9 cellular contexts compared by ENCODE assay signal in the genomic region with DNA sequence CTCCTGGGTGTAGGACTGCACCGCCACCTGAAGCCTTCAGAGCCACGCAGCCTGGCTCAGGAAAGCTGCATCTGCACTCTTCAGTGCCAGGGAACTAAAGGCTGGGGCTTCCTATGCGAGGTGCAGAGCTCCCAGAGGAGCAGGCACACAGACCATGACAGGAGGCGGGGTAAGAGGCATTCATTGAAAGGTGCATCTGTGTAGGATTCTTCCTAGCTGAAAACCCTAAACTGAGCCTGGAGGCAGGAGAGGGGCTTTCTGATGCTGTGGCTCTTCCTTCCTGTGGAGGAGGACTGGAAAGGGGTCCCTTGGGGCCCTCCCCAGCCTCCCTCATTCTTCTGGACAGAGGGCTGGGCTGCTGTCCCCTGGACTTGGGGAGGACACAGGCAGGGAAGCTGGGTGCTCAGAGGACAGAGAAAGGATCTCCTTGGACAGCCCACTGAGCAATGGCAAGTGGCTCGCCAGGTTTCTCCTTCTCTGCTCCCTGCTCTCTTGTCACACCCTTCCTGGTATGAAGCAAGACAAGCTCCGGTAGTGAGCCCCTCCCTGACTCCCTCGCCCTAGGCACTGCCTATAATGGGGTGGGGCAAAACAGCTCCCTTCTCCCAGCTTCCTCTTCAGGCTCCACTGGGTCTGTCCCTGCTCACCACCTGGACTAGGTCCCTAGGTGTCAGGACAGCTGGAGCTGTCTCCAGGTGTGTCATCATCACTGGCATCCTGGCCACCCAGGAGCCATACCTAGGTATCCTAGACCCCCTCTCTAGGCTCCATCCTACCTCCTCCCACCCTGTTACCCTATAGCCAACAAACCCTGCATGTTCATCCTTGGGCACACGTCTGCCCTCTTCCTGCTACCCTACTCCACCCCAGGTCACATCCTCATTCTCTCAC. TPM values are rescaled to one million over a fixed set of nuclear protein-coding genes. Genes with fewer than 3 reads are reported as not detected.
DNase-seq lines count a peak whose midpoint lies in the region; ATAC-seq and TF ChIP-seq lines count a peak whose summit lies in the region.
"Had no signal": no experiment of that assay in that cellular context is flagged by ENCODE, and none has a peak within 500 bp of the region (broad histone marks: within the 10 kb centered on the region; RNA-seq: fewer than 3 reads in every experiment).

No MANE protein-coding gene starts in this region.

- no peak for ATAC-seq in GM21360 (IDR thresholded peaks at IDR 0.05; ENCODE audit: unreplicated experiment)
- ATAC-seq: activated T-cell treated with anti-CD3 and anti-CD28 coated beads, Interleukin-2, amount 50 U/mL, for 4 hours had no signal

- no peak overlapping the region for H3K27ac ChIP-seq in prostate gland

- H3K27ac Mint-ChIP-seq in dendritic cell treated with granulocyte-macrophage colony-stimulating factor and Interleukin-4, amounts not matched to agents 40 ng/mL and 50 ng/mL, for 4 days, result peak overlapping the region; percentile 58

- WGBS in prostate gland, result 47% methylated on average over 8 of the region's 8 CpGs

- no peaks in the 10 kb centered on the region for H3K36me3 ChIP-seq in prostate gland

- H3K4me3 ChIP-seq in prostate gland, result no peak overlapping the region

- H3K27me3 Mint-ChIP-seq in dendritic cell treated with granulocyte-macrophage colony-stimulating factor and Interleukin-4, amounts not matched to agents 40 ng/mL and 50 ng/mL, for 4 days, result no peaks in the 10 kb centered on the region

- no peaks in the 10 kb centered on the region for H3K27me3 ChIP-seq in prostate gland (replicated peaks; ENCODE audit: insufficient read depth)

- intact Hi-C loops in dendritic cell treated with granulocyte-macrophage colony-stimulating factor and Interleukin-4, amounts not matched to agents 40 ng/mL and 50 ng/mL, for 4 days (cut with micrococcal nuclease), result loop anchor here (10.0 kb wide), 1 partner anchor 229 kb away; no protein-coding TSS in a partner anchor
- intact Hi-C loops in prostate gland (cut with DNase I), result loop anchor here (10.0 kb wide), 1 partner anchor 229 kb away; no protein-coding TSS in a partner anchor

- H3K4me1 ChIP-seq in prostate gland (replicated peaks), result no peaks in the 10 kb centered on the region

- H3K36me3 Mint-ChIP-seq in dendritic cell treated with granulocyte-macrophage colony-stimulating factor and Interleukin-4, amounts not matched to agents 40 ng/mL and 50 ng/mL, for 4 days (ENCODE audit: low read depth), result no peaks in the 10 kb centered on the region

- H3K9me3 Mint-ChIP-seq in dendritic cell treated with granulocyte-macrophage colony-stimulating factor and Interleukin-4, amounts not matched to agents 40 ng/mL and 50 ng/mL, for 4 days, result no peaks in the 10 kb centered on the region
- H3K9me3 Mint-ChIP-seq: activated T-cell treated with anti-CD3 and anti-CD28 coated beads, Interleukin-2, amount 50 U/mL, for 4 hours had no signal

- DNase-seq in NCI-H2029 (lab: John Stamatoyannopoulos, UW), result peak; percentile 77
- no peak for DNase-seq in NCI-H2029 treated with DMSO at 0.1 percent for 48 hours (lab: John Stamatoyannopoulos, UW)
- DNase-seq in NCI-H345 (lab: John Stamatoyannopoulos, UW), result peak; percentile 69
- DNase-seq in prostate gland (ENCODE audit: low spot score), result peak; percentile 65
- no peak for DNase-seq in putamen (ENCODE audit: low spot score)
- no peak for DNase-seq in NK-92 treated with Interleukin-12 subunit alpha and Interleukin-12 subunit beta, amount 100 ng/mL, for 24 hours (lab: John Stamatoyannopoulos, UW)
- DNase-seq: activated T-cell treated with anti-CD3 and anti-CD28 coated beads, Interleukin-2, amount 50 U/mL, for 4 hours had no signal

- no peak overlapping the region for H3K4me3 Mint-ChIP-seq in dendritic cell treated with granulocyte-macrophage colony-stimulating factor and Interleukin-4, amounts not matched to agents 40 ng/mL and 50 ng/mL, for 4 days
- H3K4me3 Mint-ChIP-seq: activated T-cell treated with anti-CD3 and anti-CD28 coated beads, Interleukin-2, amount 50 U/mL, for 4 hours had no signal

- no peak for TF ChIP-seq CTCF in prostate gland (IDR thresholded peaks at IDR 0.05)

- H3K4me1 Mint-ChIP-seq in dendritic cell treated with granulocyte-macrophage colony-stimulating factor and Interleukin-4, amounts not matched to agents 40 ng/mL and 50 ng/mL, for 4 days (ENCODE audit: low read depth), result peaks cover 66% of the 10 kb centered on the region

- H3K9me3 ChIP-seq in prostate gland, result no peaks in the 10 kb centered on the region

- peak; percentile 44 for TF ChIP-seq POLR2A in prostate gland (IDR thresholded peaks at IDR 0.05)

RNA-seq across cellular contexts. Expression of gene S100A6, which starts 20.0 kb away (rescaled TPM):
- 100 to 1,000 TPM; 184 to 279 TPM for total RNA-seq in prostate gland

RNA-seq across cellular contexts. Expression of gene S100A5, which starts 25.0 kb away (rescaled TPM):
- not detected for total RNA-seq in prostate gland

RNA-seq across cellular contexts. Expression of gene S100A4, which starts 29.9 kb away (rescaled TPM):
- total RNA-seq in prostate gland, result 10 to 100 TPM; 56.3 to 71.3 TPM

RNA-seq across cellular contexts. Expression of gene S100A3, which starts 33.3 kb away (rescaled TPM):
- under 1 TPM in 1 of 2 donors, not detected in 1; 0.46 TPM for total RNA-seq in prostate gland
- total RNA-seq: activated T-cell treated with anti-CD3 and anti-CD28 coated beads, Interleukin-2, amount 50 U/mL, for 4 hours had no signal

RNA-seq across cellular contexts. Expression of gene S100A2, which starts 49.9 kb away (rescaled TPM):
- total RNA-seq in prostate gland, result 10 to 100 TPM; 14.1 to 22.6 TPM

Comparison
In these comparisons a context has a peak if more than half of its experiments do, and no peak if none do; other contexts are left out.
1. DNase-seq: peak in NCI-H2029 (single experiment), NCI-H345 (single experiment) and prostate gland (single experiment); none in NCI-H2029 treated with DMSO at 0.1 percent for 48 hours (single experiment), putamen (single experiment) and NK-92 treated with Interleukin-12 subunit alpha and Interleukin-12 subunit beta, amount 100 ng/mL, for 24 hours (single experiment).